ENCODE assay signal across 14 cellular contexts in the genomic region with DNA sequence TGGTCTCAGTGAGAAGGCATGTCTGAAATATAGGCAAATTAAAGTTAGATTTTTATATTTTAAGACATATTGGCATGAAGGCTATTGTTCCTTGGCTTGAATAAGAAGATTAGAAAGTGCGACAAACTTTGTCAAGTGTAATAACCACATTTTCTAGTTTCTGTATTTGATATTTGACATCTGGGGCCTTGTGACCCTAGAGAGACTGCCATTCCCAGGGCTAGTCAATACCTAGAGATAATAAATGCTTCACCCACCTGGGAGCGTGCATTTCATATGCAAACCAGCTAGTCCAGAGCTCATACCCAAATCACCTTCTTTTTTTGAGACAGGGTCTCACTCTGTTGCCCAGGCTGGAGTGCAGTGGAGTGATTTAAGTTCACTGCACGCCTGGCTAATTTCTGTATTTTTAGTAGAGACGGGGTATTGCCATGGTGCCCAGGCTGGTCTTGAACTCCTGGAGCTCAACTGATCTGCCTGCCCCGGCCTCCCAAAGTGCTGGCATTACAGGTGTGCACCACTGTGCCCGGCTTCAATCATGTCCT.
A peak's percentile ranks its signal among the peaks of the same experiment; 100 is the strongest.
DNase-seq lines count a peak whose midpoint lies in the region; ATAC-seq, FAIRE-seq and TF ChIP-seq lines count a peak whose summit lies in the region.
"Had no signal": no experiment of that assay in that cellular context is flagged by ENCODE, and none has a peak within 500 bp of the region (broad histone marks: within the 10 kb centered on the region; RNA-seq: fewer than 3 reads in every experiment).

No MANE protein-coding gene starts in this region.

- ATAC-seq in GM18870 (IDR thresholded peaks at IDR 0.05; ENCODE audit: unreplicated experiment) (peak; percentile 42), GM21619 (IDR thresholded peaks at IDR 0.05; ENCODE audit: unreplicated experiment) (peak; percentile 36), HG03139 (IDR thresholded peaks at IDR 0.05; ENCODE audit: unreplicated experiment) (peak; percentile 39), GM12878 (peak; percentile 53)
- ATAC-seq: K562, right lobe of liver had no signal

- peak overlapping the region; percentile 57 for H3K4me2 ChIP-seq in GM12878 (ENCODE audit: control insufficient read depth, insufficient read depth)

- peak; percentile 93 for DNase-seq in GM12878 (ENCODE audit: low read depth, low spot score)
- DNase-seq in activated naive CD4-positive, alpha-beta T cell treated with anti-CD3 and anti-CD28 coated beads, Interleukin-2, amount 50 U/mL, for 16 hours = no peak
- DNase-seq in T1000 (lab: John Stamatoyannopoulos, UW) = no peak
- no peak for DNase-seq in GDM1 (lab: John Stamatoyannopoulos, UW)
- DNase-seq in NCI-H2107 treated with DMSO at 0.1 percent for 48 hours (lab: John Stamatoyannopoulos, UW; ENCODE audit: unreplicated experiment) = no peak
- DNase-seq: activated CD4-positive, alpha-beta T cell treated with anti-CD3 and anti-CD28 coated beads, Interleukin-2, amount 50 U/mL, for 4 hours; NCI-H446; right lobe of liver had no signal

- no peak overlapping the region for H3K4me3 ChIP-seq in GM12878
- H3K4me3 ChIP-seq: K562, right lobe of liver, SK-N-MC had no signal

- H2AFZ ChIP-seq in GM12878 (ENCODE audit: control insufficient read depth, low read depth, low read length) = no peak overlapping the region

- intact Hi-C loops in GM12878 (cut with micrococcal nuclease; ENCODE audit: unreplicated experiment) = loop anchor here (1.0 kb wide), 2 partner anchors 9 to 18 kb away; no protein-coding TSS in a partner anchor

- no peak overlapping the region for H3K9ac ChIP-seq in GM12878 (ENCODE audit: control insufficient read depth, insufficient read depth, low read length)

- POLR2A ChIA-PET in GM12878 (lab: Charles Lee) = interaction anchor here (0.6 to 6.8 kb wide), 6 partner anchors 13 to 110 kb away, joined by 3 to 77 read pairs (median 4); partner anchors contain the start of gene PLAC8

- SMC1A ChIA-PET in GM12878 (lab: Charles Lee; ENCODE audit: uncharacterized antibody, unreplicated experiment) = interaction anchor here (1.0 to 10.4 kb wide), 16 partner anchors 9 to 130 kb away, joined by 3 to 183 read pairs (median 8); partner anchors contain the start of genes COQ2 and PLAC8

- H3K79me2 ChIP-seq in GM12878 (ENCODE audit: control insufficient read depth, insufficient read depth, low read length) = no peaks in the 10 kb centered on the region; the same call in 1 of the 2 replicates

- peaks cover 64% of the 10 kb centered on the region for H3K4me1 ChIP-seq in GM12878 (ENCODE audit: control insufficient read depth, insufficient read depth, low read length)
- H3K4me1 ChIP-seq: right lobe of liver had no signal

- no peaks in the 10 kb centered on the region; the same call in 2 of the 3 replicates for H3K9me3 ChIP-seq in GM12878 (replicated peaks; ENCODE audit: control insufficient read depth, insufficient read depth, low read length)
- H3K9me3 ChIP-seq: right lobe of liver had no signal

- no TSS peak for BruUV-seq in GM12878 (replicated peaks; lab: Mats Ljungman, UMichigan)

- no peaks in the 10 kb centered on the region for H3K36me3 ChIP-seq in GM12878 (ENCODE audit: control insufficient read depth in 2 of 2, insufficient read depth in 2 of 2, low read length in 1 of 2)
- H3K36me3 ChIP-seq: right lobe of liver had no signal

- H3K27me3 ChIP-seq in GM12878 (replicated peaks in 1 of 2; ENCODE audit: control insufficient read depth in 2 of 2, insufficient read depth in 2 of 2, low read length in 1 of 2) = no peaks in the 10 kb centered on the region
- H3K27me3 ChIP-seq: right lobe of liver had no signal

- in situ Hi-C loops in GM12878 (cut with MboI) = no loop called here

- FAIRE-seq in GM12878 (lab: Jason Lieb, UNC) = no peak
- FAIRE-seq: K562, urothelium cell line had no signal

- CTCF ChIA-PET in GM12878 (lab: Yijun Ruan, JAX) = interaction anchor here (0.9 to 4.8 kb wide), 10 partner anchors 11 to 147 kb away, joined by 3 to 33 read pairs (median 4); no protein-coding TSS in a partner anchor

- no peak for TF ChIP-seq RAD21 in GM12878 (IDR thresholded peaks at IDR 0.05; ENCODE audit: insufficient read depth, low read depth, low read length)

- no peaks in the 10 kb centered on the region for H4K20me1 ChIP-seq in GM12878 (ENCODE audit: control insufficient read depth, insufficient read depth)

- WGBS in GM12878 (ENCODE audit: insufficient coverage, insufficient replicate concordance, low lambda C conversion rate, missing lambda C conversion rate) = 10% methylated on average over 6 of the region's 6 CpGs

- no peak for TF ChIP-seq CTCF in GM12878 (IDR thresholded peaks at IDR 0.05 in 2 of 3, conservative IDR thresholded peaks at IDR 0.05 in 1 of 3; ENCODE audit: control insufficient read depth in 2 of 3, extremely low read depth in 1 of 3, insufficient read depth in 1 of 3, low read depth in 3 of 3, low read length in 3 of 3)

- peak overlapping the region; percentile 89 for H3K27ac ChIP-seq in GM12878 (ENCODE audit: control insufficient read depth, insufficient read depth)
- H3K27ac ChIP-seq: right lobe of liver, SK-N-MC had no signal

- no peak for TF ChIP-seq POLR2A in GM12878 (IDR thresholded peaks at IDR 0.05; ENCODE audit: low read depth, low read length)

- TF ChIP-seq EP300 in GM12878 (IDR thresholded peaks at IDR 0.05; ENCODE audit: borderline replicate concordance in 1 of 2, control insufficient read depth in 1 of 2, low read depth in 2 of 2, low read length in 2 of 2) = peak; percentile 44 to 67; a peak in 2 of 4 replicates

- RAD21 ChIA-PET in GM12878 (lab: Charles Lee; ENCODE audit: unreplicated experiment) = interaction anchor here (0.6 to 2.7 kb wide), 23 partner anchors 9 to 150 kb away, joined by 3 to 26 read pairs (median 5); partner anchors contain the start of gene PLAC8

TF ChIP-seq in GM12878, 131 proteins besides CTCF, POLR2A, EP300 and RAD21 (continues in another document):
- TF ChIP-seq ATF7 (IDR thresholded peaks at IDR 0.05; ENCODE audit: low read depth) (peak; percentile 63), NR2C2 (IDR thresholded peaks at IDR 0.05; ENCODE audit: borderline replicate concordance, control insufficient read depth, insufficient read length, low read depth) (no peak), SREBF1 (IDR thresholded peaks at IDR 0.05; ENCODE audit: low read length) (no peak), ZNF217 (IDR thresholded peaks at IDR 0.05) (peak; percentile 76), ETV6 (conservative IDR thresholded peaks at IDR 0.05 in 1 of 2, IDR thresholded peaks at IDR 0.05 in 1 of 2; ENCODE audit: borderline replicate concordance in 1 of 2, low read depth in 1 of 2) (peak in 1 of 2 experiments; percentile 39; a peak in 2 of 4 replicates), FOXM1 (IDR thresholded peaks at IDR 0.05; ENCODE audit: low read depth, low read length) (peak; percentile 77), ZNF274 (IDR thresholded peaks at IDR 0.05; ENCODE audit: insufficient read depth, insufficient read length) (no peak), SRF (IDR thresholded peaks at IDR 0.05; ENCODE audit: low read depth in 2 of 2, low read length in 2 of 2) (no peak), RAD51 (IDR thresholded peaks at IDR 0.05) (0 out of 2 replicates have a peak, but pooled peaks have one; percentile 64), MEF2A (IDR thresholded peaks at IDR 0.05; ENCODE audit: insufficient read depth, low read depth, low read length) (0 out of 2 replicates have a peak, but pooled peaks have one; percentile 29), POU2F2 (IDR thresholded peaks at IDR 0.05; ENCODE audit: borderline replicate concordance, low read depth, low read length) (peak; percentile 92), TCF12 (IDR thresholded peaks at IDR 0.05; ENCODE audit: low read depth, low read length) (peak; percentile 85), ZSCAN29 (IDR thresholded peaks at IDR 0.05) (0 out of 2 replicates have a peak, but pooled peaks have one; percentile 9), BHLHE40 (IDR thresholded peaks at IDR 0.05; ENCODE audit: borderline replicate concordance in 1 of 2, low read depth in 2 of 2, low read length in 1 of 2) (0 out of 4 replicates have a peak, but pooled peaks of 1 of the 2 experiments have one; percentile 4), GATAD2B (conservative IDR thresholded peaks at IDR 0.05; ENCODE audit: low read depth) (peak; percentile 73; the same call in 1 of the 2 replicates), CREB1 (IDR thresholded peaks at IDR 0.05; ENCODE audit: low read depth) (no peak), BCL11A (IDR thresholded peaks at IDR 0.05; ENCODE audit: low read depth, low read length) (peak; percentile 54; the same call in 1 of the 2 replicates), ASH2L (IDR thresholded peaks at IDR 0.05; ENCODE audit: borderline replicate concordance, low read depth) (no peak), RB1 (IDR thresholded peaks at IDR 0.05; ENCODE audit: borderline replicate concordance) (0 out of 2 replicates have a peak, but pooled peaks have one; percentile 43)
- TF ChIP-seq, protein P1, sequence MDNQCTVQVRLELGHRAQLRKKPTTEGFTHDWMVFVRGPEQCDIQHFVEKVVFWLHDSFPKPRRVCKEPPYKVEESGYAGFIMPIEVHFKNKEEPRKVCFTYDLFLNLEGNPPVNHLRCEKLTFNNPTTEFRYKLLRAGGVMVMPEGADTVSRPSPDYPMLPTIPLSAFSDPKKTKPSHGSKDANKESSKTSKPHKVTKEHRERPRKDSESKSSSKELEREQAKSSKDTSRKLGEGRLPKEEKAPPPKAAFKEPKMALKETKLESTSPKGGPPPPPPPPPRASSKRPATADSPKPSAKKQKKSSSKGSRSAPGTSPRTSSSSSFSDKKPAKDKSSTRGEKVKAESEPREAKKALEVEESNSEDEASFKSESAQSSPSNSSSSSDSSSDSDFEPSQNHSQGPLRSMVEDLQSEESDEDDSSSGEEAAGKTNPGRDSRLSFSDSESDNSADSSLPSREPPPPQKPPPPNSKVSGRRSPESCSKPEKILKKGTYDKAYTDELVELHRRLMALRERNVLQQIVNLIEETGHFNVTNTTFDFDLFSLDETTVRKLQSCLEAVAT (IDR thresholded peaks at IDR 0.05) = peak; percentile 8; the same call in 1 of the 2 replicates
- TF ChIP-seq, protein P2, sequence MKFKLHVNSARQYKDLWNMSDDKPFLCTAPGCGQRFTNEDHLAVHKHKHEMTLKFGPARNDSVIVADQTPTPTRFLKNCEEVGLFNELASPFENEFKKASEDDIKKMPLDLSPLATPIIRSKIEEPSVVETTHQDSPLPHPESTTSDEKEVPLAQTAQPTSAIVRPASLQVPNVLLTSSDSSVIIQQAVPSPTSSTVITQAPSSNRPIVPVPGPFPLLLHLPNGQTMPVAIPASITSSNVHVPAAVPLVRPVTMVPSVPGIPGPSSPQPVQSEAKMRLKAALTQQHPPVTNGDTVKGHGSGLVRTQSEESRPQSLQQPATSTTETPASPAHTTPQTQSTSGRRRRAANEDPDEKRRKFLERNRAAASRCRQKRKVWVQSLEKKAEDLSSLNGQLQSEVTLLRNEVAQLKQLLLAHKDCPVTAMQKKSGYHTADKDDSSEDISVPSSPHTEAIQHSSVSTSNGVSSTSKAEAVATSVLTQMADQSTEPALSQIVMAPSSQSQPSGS (IDR thresholded peaks at IDR 0.05; ENCODE audit: low read length) = peak; percentile 76
